Comparison of ENCODE assay signal across 20 cellular contexts in genomic region chr15:91342091-91342490, GRCh38.
DNase-seq lines count a peak whose midpoint lies in the region; ATAC-seq lines count a peak whose summit lies in the region.
"Had no signal": no experiment of that assay in that cellular context is flagged by ENCODE, and none has a peak within 500 bp of the region (broad histone marks: within the 10 kb centered on the region; RNA-seq: fewer than 3 reads in every experiment).

No MANE protein-coding gene starts in this region.

- H3K27ac ChIP-seq in aorta (ENCODE audit: low read depth in 1 of 2, low read length in 2 of 2): no peak overlapping the region
- H3K27ac ChIP-seq: 22Rv1; BLaER1 treated with 17β-estradiol and CSF1 and Interleukin-3, amounts not matched to agents 10 nM and 100 nM had no signal

- intact Hi-C loops in aorta (cut with DNase I): no loop called here

- H3K9me3 ChIP-seq in aorta (ENCODE audit: control insufficient read depth, low read length): peaks cover 2% of the 10 kb centered on the region
- H3K9me3 ChIP-seq: BE2C; BLaER1 treated with 17β-estradiol and CSF1 and Interleukin-3, amounts not matched to agents 10 nM and 100 nM; HAP-1 had no signal

- H3K4me1 ChIP-seq in aorta (ENCODE audit: control insufficient read depth in 1 of 2, insufficient read depth in 2 of 2, low read length in 2 of 2): no peaks in the 10 kb centered on the region
- H3K4me1 ChIP-seq: BE2C; BLaER1 treated with 17β-estradiol and CSF1 and Interleukin-3, amounts not matched to agents 10 nM and 100 nM; HAP-1 had no signal

- no peaks in the 10 kb centered on the region for H3K36me3 ChIP-seq in aorta (ENCODE audit: control insufficient read depth in 1 of 2, insufficient read depth in 2 of 2, low read length in 1 of 2)
- H3K36me3 ChIP-seq: BE2C; BLaER1 treated with 17β-estradiol and CSF1 and Interleukin-3, amounts not matched to agents 10 nM and 100 nM; HAP-1 had no signal

- WGBS in aorta, 2 donors: 54 to 62% methylated on average over 7 of the region's 7 CpGs

- ATAC-seq in aorta (ENCODE audit: low FRiP score) (no peak), GM21786 (IDR thresholded peaks at IDR 0.05; ENCODE audit: unreplicated experiment) (no peak), HG02852 (IDR thresholded peaks at IDR 0.05; ENCODE audit: unreplicated experiment) (no peak)

- H3K27me3 ChIP-seq in aorta (ENCODE audit: control insufficient read depth in 1 of 2, insufficient read depth in 2 of 2, low read length in 1 of 2): no peaks in the 10 kb centered on the region
- H3K27me3 ChIP-seq: BE2C; BLaER1 treated with 17β-estradiol and CSF1 and Interleukin-3, amounts not matched to agents 10 nM and 100 nM had no signal

- peak; percentile 33 for DNase-seq in Ammon's horn (ENCODE audit: low spot score)
- DNase-seq in SK-MEL-5 (ENCODE audit: low read depth, low spot score): peak; percentile 23
- DNase-seq in inferior parietal cortex (ENCODE audit: extremely low spot score): peak; percentile 6
- peak; percentile 7 for DNase-seq in putamen (ENCODE audit: low spot score)
- no peak for DNase-seq in aorta
- DNase-seq in glomerular visceral epithelial cell (ENCODE audit: extremely low spot score): no peak
- DNase-seq: BE2C; Calu3; CD4-positive, alpha-beta T cell; CD8-positive, alpha-beta memory T cell; DMS53; DMS79 treated with DMSO at 0.1 percent for 48 hours; GF-D8; GOT3; HFFc6 had no signal

- in situ Hi-C loops in SK-MEL-5 (cut with HindIII; ENCODE audit: low pct_unique_long_range_greater_than_20kb, low sequenced_read_pairs): no loop called here

- no peak overlapping the region for H3K4me3 ChIP-seq in aorta (ENCODE audit: low read length in 2 of 2)
- H3K4me3 ChIP-seq: BLaER1 treated with 17β-estradiol and CSF1 and Interleukin-3, amounts not matched to agents 10 nM and 100 nM; HAP-1 had no signal

Comparison
In these comparisons a context has a peak if more than half of its experiments do, and no peak if none do; other contexts are left out.
1. DNase-seq: peak in Ammon's horn (single experiment), SK-MEL-5 (single experiment), inferior parietal cortex (single experiment) and putamen (single experiment); none in aorta (0 of 2) and glomerular visceral epithelial cell (single experiment).